ENCODE assay signal across 8 cellular contexts in genomic region chr10:70403483-70404035, GRCh38. TPM values are rescaled to one million over a fixed set of nuclear protein-coding genes. Genes with fewer than 3 reads are reported as not detected.
A peak's percentile ranks its signal among the peaks of the same experiment; 100 is the strongest.
DNase-seq lines count a peak whose midpoint lies in the region; ATAC-seq and TF ChIP-seq lines count a peak whose summit lies in the region.

No MANE protein-coding gene starts in this region.

- CTCF ChIA-PET in activated CD8-positive, alpha-beta memory T cell treated with anti-CD3 and anti-CD28 coated beads, Interleukin-2, amount 10 ng/mL, durations not matched to agents 7 days and 5 days (lab: Charles Lee), result interaction anchor here (0.8 to 4.5 kb wide), 7 partner anchors 9 to 257 kb away, joined by 3 to 28 read pairs (median 9); partner anchors contain the start of genes LRRC20 and TYSND1
- CTCF ChIA-PET in PC-3 (lab: Charles Lee), result interaction anchor here (0.6 to 3.7 kb wide), 8 partner anchors 9 to 257 kb away, joined by 3 to 36 read pairs (median 5); partner anchors contain the start of gene TYSND1

- peak overlapping the region; percentile 84 for H3K9ac ChIP-seq in PC-3 (ENCODE audit: low read length)

- H3K4me2 ChIP-seq in PC-3 (ENCODE audit: low read length), result peak overlapping the region; percentile 90

- H3K79me2 ChIP-seq in PC-3 (ENCODE audit: low read length), result peaks cover 35% of the 10 kb centered on the region

- no peaks in the 10 kb centered on the region for H3K36me3 ChIP-seq in PC-3 (ENCODE audit: low read depth, low read length)

- H3K4me3 ChIP-seq in PC-3 (ENCODE audit: low read length) (peak overlapping the region; percentile 75), fibroblast of mammary gland (ENCODE audit: control insufficient read depth, low read depth, low read length) (peak overlapping the region; percentile 11)

- POLR2A ChIA-PET in PC-3 (lab: Charles Lee; ENCODE audit: unreplicated experiment), result interaction anchor here (0.6 to 2.3 kb wide), 7 partner anchors 10 to 213 kb away, joined by 3 to 18 read pairs (median 4); no protein-coding TSS in a partner anchor

- no peaks in the 10 kb centered on the region for H3F3A ChIP-seq in PC-3 (ENCODE audit: low read length, unreplicated experiment)

- H3K27ac Mint-ChIP-seq in activated CD8-positive, alpha-beta memory T cell treated with anti-CD3 and anti-CD28 coated beads, Interleukin-2, amount 10 ng/mL, durations not matched to agents 7 days and 5 days, result peak overlapping the region; percentile 90
- H3K27ac Mint-ChIP-seq in stimulated activated memory B cell treated with anti-CD40 and anti-IgM and Interleukin-4, amounts not matched to agents 10 μg/mL and 1 μg/mL and 100 μg/mL, for 72 hours, result peak overlapping the region; percentile 86

- H3K9me2 ChIP-seq in PC-3 (replicated peaks; ENCODE audit: low read length), result no peaks in the 10 kb centered on the region

- DNase-seq in activated CD8-positive, alpha-beta memory T cell treated with anti-CD3 and anti-CD28 coated beads, Interleukin-2, amount 10 ng/mL, durations not matched to agents 7 days and 5 days, result no peak
- no peak for DNase-seq in activated CD8-positive, alpha-beta memory T cell treated with anti-CD3 and anti-CD28 coated beads, Interleukin-2, amount 50 U/mL, for 48 hours
- DNase-seq in PC-3 (no peak), fibroblast of mammary gland (ENCODE audit: low read depth) (no peak), activated gamma-delta T cell treated with Interleukin-2 at 50 U/mL for 16 hours (no peak), SHP77 (lab: John Stamatoyannopoulos, UW) (no peak)

- H3K4me1 ChIP-seq in PC-3 (ENCODE audit: insufficient read depth, low read length), result peaks cover 24% of the 10 kb centered on the region

- ATAC-seq in activated CD8-positive, alpha-beta memory T cell treated with anti-CD3 and anti-CD28 coated beads, Interleukin-2, amount 10 ng/mL, durations not matched to agents 7 days and 5 days, result no peak
- peak; percentile 79 for ATAC-seq in PC-3
- ATAC-seq in stimulated activated memory B cell treated with anti-CD40 and anti-IgM and Interleukin-4, amounts not matched to agents 10 μg/mL and 1 μg/mL and 100 μg/mL, for 72 hours, result no peak
- ATAC-seq in HG03460 (IDR thresholded peaks at IDR 0.05; ENCODE audit: unreplicated experiment), result no peak

- H4K20me1 ChIP-seq in PC-3 (ENCODE audit: low read length), result peaks cover 28% of the 10 kb centered on the region

- peaks cover 10% of the 10 kb centered on the region for H3K36me3 Mint-ChIP-seq in activated CD8-positive, alpha-beta memory T cell treated with anti-CD3 and anti-CD28 coated beads, Interleukin-2, amount 10 ng/mL, durations not matched to agents 7 days and 5 days
- H3K36me3 Mint-ChIP-seq in stimulated activated memory B cell treated with anti-CD40 and anti-IgM and Interleukin-4, amounts not matched to agents 10 μg/mL and 1 μg/mL and 100 μg/mL, for 72 hours, result peaks cover 3% of the 10 kb centered on the region

- H3K27me3 ChIP-seq in PC-3 (ENCODE audit: low read length), result no peaks in the 10 kb centered on the region

- no peaks in the 10 kb centered on the region for H3K27me3 Mint-ChIP-seq in activated CD8-positive, alpha-beta memory T cell treated with anti-CD3 and anti-CD28 coated beads, Interleukin-2, amount 10 ng/mL, durations not matched to agents 7 days and 5 days
- no peaks in the 10 kb centered on the region for H3K27me3 Mint-ChIP-seq in stimulated activated memory B cell treated with anti-CD40 and anti-IgM and Interleukin-4, amounts not matched to agents 10 μg/mL and 1 μg/mL and 100 μg/mL, for 72 hours

- H3K27ac ChIP-seq in PC-3 (ENCODE audit: low read length), result no peak overlapping the region

- no peaks in the 10 kb centered on the region for H3K9me3 Mint-ChIP-seq in activated CD8-positive, alpha-beta memory T cell treated with anti-CD3 and anti-CD28 coated beads, Interleukin-2, amount 10 ng/mL, durations not matched to agents 7 days and 5 days (ENCODE audit: low read depth)
- no peaks in the 10 kb centered on the region for H3K9me3 Mint-ChIP-seq in stimulated activated memory B cell treated with anti-CD40 and anti-IgM and Interleukin-4, amounts not matched to agents 10 μg/mL and 1 μg/mL and 100 μg/mL, for 72 hours

- intact Hi-C loops in PC-3 (cut with micrococcal nuclease), result loop anchor here (1.0 to 10.0 kb wide), 2 partner anchors 21 to 959 kb away; partner anchors contain the start of gene LRRC20

- H3K9me3 ChIP-seq in PC-3 (ENCODE audit: low read length), result no peaks in the 10 kb centered on the region

- BruUV-seq in PC-3 (replicated peaks; lab: Mats Ljungman, UMichigan), result TSS peak; percentile 54

- TF ChIP-seq CTCF in PC-3 (conservative IDR thresholded peaks at IDR 0.05; ENCODE audit: low read depth, low read length) (no peak), fibroblast of mammary gland (conservative IDR thresholded peaks at IDR 0.05; ENCODE audit: control insufficient read depth, insufficient read depth, low read depth, low read length) (no peak)

- peak overlapping the region; percentile 95 for H3K4me3 Mint-ChIP-seq in activated CD8-positive, alpha-beta memory T cell treated with anti-CD3 and anti-CD28 coated beads, Interleukin-2, amount 10 ng/mL, durations not matched to agents 7 days and 5 days
- H3K4me3 Mint-ChIP-seq in stimulated activated memory B cell treated with anti-CD40 and anti-IgM and Interleukin-4, amounts not matched to agents 10 μg/mL and 1 μg/mL and 100 μg/mL, for 72 hours, result peak overlapping the region; percentile 96

- peaks cover 27% of the 10 kb centered on the region for H3K4me1 Mint-ChIP-seq in activated CD8-positive, alpha-beta memory T cell treated with anti-CD3 and anti-CD28 coated beads, Interleukin-2, amount 10 ng/mL, durations not matched to agents 7 days and 5 days
- H3K4me1 Mint-ChIP-seq in stimulated activated memory B cell treated with anti-CD40 and anti-IgM and Interleukin-4, amounts not matched to agents 10 μg/mL and 1 μg/mL and 100 μg/mL, for 72 hours, result peaks cover 31% of the 10 kb centered on the region

- H2AFZ ChIP-seq in PC-3 (ENCODE audit: low read length), result peak overlapping the region; percentile 90

RNA-seq across cellular contexts. Expression of gene EIF4EBP2, which starts 0.4 kb away (rescaled TPM):
- total RNA-seq in activated CD8-positive, alpha-beta memory T cell treated with anti-CD3 and anti-CD28 coated beads, Interleukin-2, amount 10 ng/mL, durations not matched to agents 7 days and 5 days, result 10 to 100 TPM; 37.8 to 51.7 TPM
- 29.2 and 32.6 TPM in 2 replicates for total RNA-seq in PC-3 (2014; rRNA removed)

RNA-seq across cellular contexts. Expression of gene LRRC20, which starts 21.1 kb away (rescaled TPM):
- total RNA-seq in activated CD8-positive, alpha-beta memory T cell treated with anti-CD3 and anti-CD28 coated beads, Interleukin-2, amount 10 ng/mL, durations not matched to agents 7 days and 5 days, result 10 to 100 TPM; 14.9 to 18.2 TPM
- 58.7 and 59.0 TPM in 2 replicates for total RNA-seq in PC-3 (2014; rRNA removed)

RNA-seq across cellular contexts. Expression of gene NODAL, which starts 37.9 kb away (rescaled TPM):
- not detected for total RNA-seq in activated CD8-positive, alpha-beta memory T cell treated with anti-CD3 and anti-CD28 coated beads, Interleukin-2, amount 10 ng/mL, durations not matched to agents 7 days and 5 days
- not detected in 2 replicates for total RNA-seq in PC-3 (2014; rRNA removed)
